Comparison of ENCODE assay signal across 25 cellular contexts in genomic region chr16:66614161-66614802, GRCh38. TPM values are rescaled to one million over a fixed set of nuclear protein-coding genes. Genes with fewer than 3 reads are reported as not detected.
"Had no signal": no experiment of that assay in that cellular context is flagged by ENCODE, and none has a peak within 500 bp of the region (broad histone marks: within the 10 kb centered on the region; RNA-seq: fewer than 3 reads in every experiment).

No MANE protein-coding gene starts in this region.

- H3K4me2 ChIP-seq: smooth muscle cell had no signal

- H3K9me3 ChIP-seq: colonic mucosa, heart left ventricle, neutrophil, ovary, suprapubic skin, thyroid gland, upper lobe of left lung, uterus had no signal

- H3K4me1 ChIP-seq: colonic mucosa had no signal

- DNase-seq: colonic mucosa; effector CD4-positive, alpha-beta T cell; heart left ventricle; hippocampal formation; left colon; left ventricle myocardium superior; mesendoderm; naive thymus-derived CD4-positive, alpha-beta T cell; nephron progenitor cell; ovary; right cardiac atrium; stimulated activated CD4-positive, alpha-beta T cell treated with anti-CD3 and anti-CD28 coated beads, Interleukin-4, amount 100 ng/mL, for 1 hour; stimulated activated CD8-positive, alpha-beta memory T cell treated with anti-CD3 and anti-CD28 coated beads, Interleukin-4, amount 100 ng/mL, for 48 hours; stimulated activated naive CD8-positive, alpha-beta T cell treated with anti-CD3 and anti-CD28 coated beads, Interleukin-15, Interleukin-2, amounts not matched to agents 100 U/mL and 50 U/mL, for 24 hours; thyroid gland; upper lobe of left lung; uterus had no signal

- H3K36me3 ChIP-seq: colonic mucosa, ovary, uterus had no signal

- H3K27ac ChIP-seq: colonic mucosa, heart left ventricle, neutrophil, ovary, suprapubic skin, thyroid gland, upper lobe of left lung, uterus had no signal

- ATAC-seq: esophagus mucosa; heart left ventricle; left colon; left ventricle myocardium superior; naive thymus-derived CD4-positive, alpha-beta T cell; right cardiac atrium; stimulated activated effector memory CD8-positive, alpha-beta T cell treated with anti-CD3 and anti-CD28 coated beads, Interleukin-12 subunit alpha, Interleukin-12 subunit beta, amount 100 ng/mL, for 72 hours; stimulated activated naive CD8-positive, alpha-beta T cell treated with anti-CD3 and anti-CD28 coated beads, Interleukin-15, Interleukin-2, amounts not matched to agents 100 U/mL and 50 U/mL, for 24 hours had no signal

- H3K4me3 ChIP-seq: colonic mucosa, heart left ventricle, lung, ovary, smooth muscle cell, suprapubic skin, thyroid gland, upper lobe of left lung, uterus had no signal

- FAIRE-seq: frontal cortex had no signal

- H3K27me3 ChIP-seq: colonic mucosa, heart left ventricle, neutrophil, ovary, suprapubic skin, thyroid gland, upper lobe of left lung, uterus had no signal

RNA-seq across cellular contexts. Expression of gene CMTM2, which starts 35.0 kb away (rescaled TPM):
- polyA plus RNA-seq: fibroblast of lung; heart left ventricle; naive thymus-derived CD4-positive, alpha-beta T cell; right cardiac atrium; smooth muscle cell had no signal
